In genomic region chr1:111030590-111030989, GRCh38 we compare ENCODE assay signal across 8 cellular contexts.
DNase-seq lines count a peak whose midpoint lies in the region; ATAC-seq and TF ChIP-seq lines count a peak whose summit lies in the region.

No MANE protein-coding gene starts in this region.

- no peak overlapping the region for H3K27ac ChIP-seq in SJCRH30
- no peak overlapping the region for H3K27ac ChIP-seq in uterus

- H3K4me3 ChIP-seq in SJCRH30 (no peak overlapping the region), uterus (no peak overlapping the region)

- peak; percentile 65 for ATAC-seq in activated naive CD8-positive, alpha-beta T cell treated with anti-CD3 and anti-CD28 coated beads, Interleukin-2, amount 50 U/mL, for 24 hours

- no peak overlapping the region for H3K4me3 Mint-ChIP-seq in activated naive CD8-positive, alpha-beta T cell treated with anti-CD3 and anti-CD28 coated beads, Interleukin-2, amount 50 U/mL, for 24 hours

- H3K9me3 ChIP-seq in SJCRH30 (replicated peaks) (no peaks in the 10 kb centered on the region), uterus (no peaks in the 10 kb centered on the region)

- H3K27ac Mint-ChIP-seq in activated naive CD8-positive, alpha-beta T cell treated with anti-CD3 and anti-CD28 coated beads, Interleukin-2, amount 50 U/mL, for 24 hours, result no peak overlapping the region

- TF ChIP-seq CTCF in uterus (IDR thresholded peaks at IDR 0.05), result peak in 1 of 4 experiments; percentile 28

- TF ChIP-seq POLR2A in uterus (IDR thresholded peaks at IDR 0.05), result no peak

- peaks cover 9% of the 10 kb centered on the region for H3K27me3 Mint-ChIP-seq in activated naive CD8-positive, alpha-beta T cell treated with anti-CD3 and anti-CD28 coated beads, Interleukin-2, amount 50 U/mL, for 24 hours

- no peaks in the 10 kb centered on the region for H3K36me3 Mint-ChIP-seq in activated naive CD8-positive, alpha-beta T cell treated with anti-CD3 and anti-CD28 coated beads, Interleukin-2, amount 50 U/mL, for 24 hours (ENCODE audit: low read depth)

- no peaks in the 10 kb centered on the region for H3K4me1 Mint-ChIP-seq in activated naive CD8-positive, alpha-beta T cell treated with anti-CD3 and anti-CD28 coated beads, Interleukin-2, amount 50 U/mL, for 24 hours

- H3K9me3 Mint-ChIP-seq in activated naive CD8-positive, alpha-beta T cell treated with anti-CD3 and anti-CD28 coated beads, Interleukin-2, amount 50 U/mL, for 24 hours, result no peaks in the 10 kb centered on the region

- intact Hi-C loops in uterus (cut with DNase I; ENCODE audit: low total_unique reads), result no loop called here

- H3K4me1 ChIP-seq in SJCRH30, result no peaks in the 10 kb centered on the region
- H3K4me1 ChIP-seq in uterus, result no peaks in the 10 kb centered on the region

- H3K27me3 ChIP-seq in SJCRH30, result no peaks in the 10 kb centered on the region
- H3K27me3 ChIP-seq in uterus, result no peaks in the 10 kb centered on the region

- DNase-seq in NK-92 treated with Interleukin-12 subunit alpha and Interleukin-12 subunit beta, amount 100 ng/mL, for 24 hours (lab: John Stamatoyannopoulos, UW), result peak; percentile 18
- no peak for DNase-seq in NK-92 (lab: John Stamatoyannopoulos, UW; ENCODE audit: unreplicated experiment)
- DNase-seq in LHCN-M2 (ENCODE audit: low read depth), result peak; percentile 55
- DNase-seq in SJCRH30, result peak; percentile 38 to 72
- peak; percentile 46 for DNase-seq in activated naive CD8-positive, alpha-beta T cell treated with anti-CD3 and anti-CD28 coated beads, Interleukin-2, amount 50 U/mL, for 24 hours
- peak; percentile 73 for DNase-seq in islet precursor cell
- peak in 2 of 3 experiments; percentile 4 to 28 for DNase-seq in stimulated activated CD4-positive, alpha-beta T cell treated with anti-CD3 and anti-CD28 coated beads, TNF-alpha, amount 100 ng/mL, for 4 hours (ENCODE audit: low read depth in 3 of 3)
- no peak for DNase-seq in uterus

- H3K36me3 ChIP-seq in SJCRH30, result no peaks in the 10 kb centered on the region
- no peaks in the 10 kb centered on the region for H3K36me3 ChIP-seq in uterus

Comparison
In these comparisons a context has a peak if more than half of its experiments do, and no peak if none do; other contexts are left out.
1. DNase-seq: peak in NK-92 treated with Interleukin-12 subunit alpha and Interleukin-12 subunit beta, amount 100 ng/mL, for 24 hours (single experiment), LHCN-M2 (single experiment), SJCRH30 (2 of 2), activated naive CD8-positive, alpha-beta T cell treated with anti-CD3 and anti-CD28 coated beads, Interleukin-2, amount 50 U/mL, for 24 hours (single experiment), islet precursor cell (single experiment) and stimulated activated CD4-positive, alpha-beta T cell treated with anti-CD3 and anti-CD28 coated beads, TNF-alpha, amount 100 ng/mL, for 4 hours (2 of 3); none in NK-92 (single experiment) and uterus (0 of 2).